In the genomic region with DNA sequence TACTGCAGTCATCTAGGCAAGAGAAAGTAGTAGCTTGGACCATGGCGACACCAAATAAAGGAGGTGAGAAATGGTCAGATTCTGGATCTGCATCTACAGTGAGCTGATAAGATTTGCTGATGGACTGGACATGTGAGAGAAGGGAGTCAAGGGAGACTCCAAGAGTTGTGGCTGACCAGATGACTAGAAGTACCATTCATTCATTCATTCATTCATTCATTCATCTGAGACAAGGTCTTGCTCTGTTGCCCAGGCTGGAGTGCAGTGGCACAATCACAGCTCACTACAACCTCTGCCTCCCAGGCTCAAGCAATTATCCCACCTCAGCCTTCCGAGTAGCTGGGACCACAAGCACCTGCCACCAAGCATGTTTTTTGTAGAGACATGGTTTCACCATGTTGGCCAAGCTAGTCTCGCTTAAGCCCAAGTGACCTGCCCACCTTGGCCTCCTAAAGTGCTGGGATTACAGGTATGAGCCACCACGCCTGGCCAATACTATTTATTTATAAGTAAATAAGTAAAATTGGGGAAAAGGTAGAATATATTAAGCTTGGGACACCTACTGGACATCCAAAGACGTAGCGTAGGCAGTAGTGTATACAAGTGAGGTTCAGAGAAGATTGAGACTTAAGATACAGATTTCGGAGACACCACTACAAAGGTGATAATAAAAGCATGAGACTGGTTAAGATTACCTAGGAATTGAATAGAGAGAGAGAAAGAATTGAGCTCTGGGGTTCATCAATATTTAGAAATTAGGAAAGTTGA, we compare ENCODE assay signal across 1 cellular context.
TF ChIP-seq lines count a peak whose summit lies in the region.

No MANE protein-coding gene starts in this region.

TF ChIP-seq in GM12878, 131 proteins besides CTCF, POLR2A, EP300 and RAD21:
- TF ChIP-seq HDAC2 (IDR thresholded peaks at IDR 0.05) (no peak), ZNF24 (IDR thresholded peaks at IDR 0.05) (peak; percentile 88)
